In genomic region chr14:91903070-91903469, GRCh38 we compare ENCODE assay signal across 14 cellular contexts. TPM values are rescaled to one million over a fixed set of nuclear protein-coding genes. Genes with fewer than 3 reads are reported as not detected.
DNase-seq lines count a peak whose midpoint lies in the region; ATAC-seq and TF ChIP-seq lines count a peak whose summit lies in the region.
"Had no signal": no experiment of that assay in that cellular context is flagged by ENCODE, and none has a peak within 500 bp of the region (broad histone marks: within the 10 kb centered on the region; RNA-seq: fewer than 3 reads in every experiment).

No MANE protein-coding gene starts in this region.

- peaks cover 4% of the 10 kb centered on the region for H3K36me3 ChIP-seq in left ventricle myocardium inferior
- no peaks in the 10 kb centered on the region for H3K36me3 ChIP-seq in gastrocnemius medialis
- H3K36me3 ChIP-seq in vagina, result no peaks in the 10 kb centered on the region

- peak overlapping the region; percentile 48 to 95 for H3K27ac ChIP-seq in coronary artery
- H3K27ac ChIP-seq in left ventricle myocardium inferior (replicated peaks), result peak overlapping the region; percentile 81
- H3K27ac ChIP-seq in gastrocnemius medialis, result peak overlapping the region; percentile 20 to 59 (median 35)
- peak overlapping the region; percentile 48 for H3K27ac ChIP-seq in vagina

- H3K4me1 ChIP-seq in left ventricle myocardium inferior (peaks cover 45% of the 10 kb centered on the region), gastrocnemius medialis (peaks cover 0 to 4% of the 10 kb centered on the region in 2 donors), vagina (peaks cover 38% of the 10 kb centered on the region)

- no peak for ATAC-seq in gastrocnemius medialis
- no peak for ATAC-seq in HG03175 (IDR thresholded peaks at IDR 0.05; ENCODE audit: unreplicated experiment)
- ATAC-seq: K562 had no signal

- TF ChIP-seq CTCF in coronary artery (IDR thresholded peaks at IDR 0.05), result no peak
- TF ChIP-seq CTCF in left ventricle myocardium inferior (IDR thresholded peaks at IDR 0.05; ENCODE audit: borderline replicate concordance), result no peak
- TF ChIP-seq CTCF in gastrocnemius medialis (IDR thresholded peaks at IDR 0.05 in 4 of 5, conservative IDR thresholded peaks at IDR 0.05 in 1 of 5), result no peak
- TF ChIP-seq CTCF in vagina (IDR thresholded peaks at IDR 0.05), result no peak

- intact Hi-C loops in left ventricle myocardium inferior (cut with micrococcal nuclease) (no loop called here), gastrocnemius medialis (cut with DNase I; ENCODE audit: low total_unique reads) (no loop called here), vagina (cut with DNase I) (no loop called here), posterior cingulate gyrus (cut with DNase I) (no loop called here)

- no peak for DNase-seq in coronary artery (ENCODE audit: low spot score)
- DNase-seq in left ventricle myocardium inferior, result no peak
- no peak for DNase-seq in gastrocnemius medialis
- no peak for DNase-seq in vagina (ENCODE audit: extremely low spot score in 2 of 2)
- no peak for DNase-seq in posterior cingulate gyrus
- no peak for DNase-seq in DMS153 treated with DMSO at 0.1 percent for 48 hours (lab: John Stamatoyannopoulos, UW; ENCODE audit: unreplicated experiment)
- DNase-seq: DMS 273 treated with DMSO at 0.1 percent for 48 hours, GF-D8, GOT3, NCI-H187, NCI-H2171, NCI-H446 had no signal

- in situ Hi-C loops in gastrocnemius medialis (cut with MboI; ENCODE audit: low sequenced_read_pairs in 4 of 4), result no loop called here

- H3K27me3 ChIP-seq in left ventricle myocardium inferior (ENCODE audit: low read depth) (peaks cover 32% of the 10 kb centered on the region), gastrocnemius medialis (no peaks in the 10 kb centered on the region), vagina (no peaks in the 10 kb centered on the region)

- TF ChIP-seq POLR2A in gastrocnemius medialis (IDR thresholded peaks at IDR 0.05) (no peak), vagina (IDR thresholded peaks at IDR 0.05) (no peak)

- H3K4me3 ChIP-seq in coronary artery (no peak overlapping the region), left ventricle myocardium inferior (no peak overlapping the region), gastrocnemius medialis (no peak overlapping the region), vagina (no peak overlapping the region)
- H3K4me3 ChIP-seq: K562 had no signal

- H3K9me3 ChIP-seq in left ventricle myocardium inferior (replicated peaks) (no peaks in the 10 kb centered on the region), gastrocnemius medialis (no peaks in the 10 kb centered on the region), vagina (no peaks in the 10 kb centered on the region)

RNA-seq across cellular contexts. Expression of gene TC2N, which starts 35.7 kb away (rescaled TPM):
- total RNA-seq in left ventricle myocardium inferior, result 4.1 TPM
- 10 to 100 TPM in 1 of 4 donors, 1 to 10 TPM in 3; 3.2 to 11.9 (median 7.2) TPM for total RNA-seq in gastrocnemius medialis
- total RNA-seq in vagina, result 50.3 TPM

RNA-seq across cellular contexts. Expression of gene FBLN5, which starts 44.4 kb away (rescaled TPM):
- total RNA-seq in left ventricle myocardium inferior (62.5 TPM), gastrocnemius medialis (10 to 100 TPM; 19.6 to 36.8 (median 27.3) TPM), vagina (240 TPM)
